ENCODE assay signal across 20 cellular contexts in the genomic region with DNA sequence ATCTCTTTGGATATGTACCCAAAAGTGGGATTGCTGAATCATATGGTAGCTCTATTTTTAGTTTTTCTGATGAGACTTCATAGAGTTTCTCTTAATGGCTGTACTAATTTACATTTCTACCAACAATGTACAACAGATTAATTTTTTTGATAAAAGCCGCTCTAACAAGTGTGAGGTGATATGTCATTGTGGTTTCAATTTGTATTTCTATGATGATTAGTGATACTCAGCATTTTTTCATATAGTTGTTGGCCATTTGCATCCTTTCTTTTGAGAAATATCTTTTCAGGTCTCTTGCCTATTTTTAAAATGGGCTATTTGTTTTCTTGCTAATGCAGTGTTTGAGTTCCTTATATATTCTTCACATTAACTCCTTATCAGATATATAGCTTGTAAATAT. TPM values are rescaled to one million over a fixed set of nuclear protein-coding genes. Genes with fewer than 3 reads are reported as not detected.
DNase-seq lines count a peak whose midpoint lies in the region; ATAC-seq, FAIRE-seq and TF ChIP-seq lines count a peak whose summit lies in the region.
"Had no signal": no experiment of that assay in that cellular context is flagged by ENCODE, and none has a peak within 500 bp of the region (broad histone marks: within the 10 kb centered on the region; RNA-seq: fewer than 3 reads in every experiment).

No MANE protein-coding gene starts in this region.

- peak overlapping the region in 6 of 8 donors; percentile 11 to 47 (median 20) for H3K4me3 Mint-ChIP-seq in CD4-positive, alpha-beta memory T cell
- peak overlapping the region; percentile 13 to 80 (median 71) for H3K4me3 Mint-ChIP-seq in CD8-positive, alpha-beta memory T cell
- H3K4me3 Mint-ChIP-seq: CD14-positive monocyte had no signal

- H3K27me3 Mint-ChIP-seq in CD4-positive, alpha-beta memory T cell, result no peaks in the 10 kb centered on the region
- H3K27me3 Mint-ChIP-seq in CD8-positive, alpha-beta memory T cell, result no peaks in the 10 kb centered on the region

- H4K20me1 ChIP-seq in K562 (replicated peaks; ENCODE audit: control insufficient read depth, insufficient read depth, low read length), result no peaks in the 10 kb centered on the region

- H3K27ac ChIP-seq in CD4-positive, alpha-beta memory T cell (ENCODE audit: low read depth, low read length), result no peak overlapping the region
- H3K27ac ChIP-seq in CD8-positive, alpha-beta memory T cell (ENCODE audit: low read depth, low read length), result no peak overlapping the region
- no peak overlapping the region for H3K27ac ChIP-seq in K562 (ENCODE audit: extremely low read depth, low read depth, low read length)
- H3K27ac ChIP-seq in neutrophil, result peak overlapping the region; percentile 86
- no peak overlapping the region for H3K27ac ChIP-seq in thyroid gland
- H3K27ac ChIP-seq: GM23248 had no signal

- DNase-seq in CD4-positive, alpha-beta memory T cell, result no peak
- no peak for DNase-seq in CD8-positive, alpha-beta memory T cell
- no peak for DNase-seq in K562 (ENCODE audit: extremely low read depth in 1 of 4, low spot score in 3 of 4)
- no peak for DNase-seq in stimulated activated CD8-positive, alpha-beta memory T cell treated with anti-CD3 and anti-CD28 coated beads, Interleukin-4, amount 100 ng/mL, for 48 hours
- DNase-seq in SW 1271 (lab: John Stamatoyannopoulos, UW), result no peak
- DNase-seq in thyroid gland, result no peak
- DNase-seq: Calu3, DMS 273 treated with DMSO at 0.1 percent for 48 hours, DMS79, GM23248 had no signal

- no peaks in the 10 kb centered on the region for H3K36me3 ChIP-seq in CD4-positive, alpha-beta memory T cell (ENCODE audit: insufficient read depth, low read length)
- no peaks in the 10 kb centered on the region for H3K36me3 ChIP-seq in CD8-positive, alpha-beta memory T cell (ENCODE audit: insufficient read depth, low read length)
- no peaks in the 10 kb centered on the region for H3K36me3 ChIP-seq in K562 (ENCODE audit: control insufficient read depth, insufficient read depth, low read length)
- H3K36me3 ChIP-seq in neutrophil, result no peaks in the 10 kb centered on the region
- no peaks in the 10 kb centered on the region for H3K36me3 ChIP-seq in thyroid gland

- H3K4me3 ChIP-seq in CD4-positive, alpha-beta memory T cell (ENCODE audit: low read length in 2 of 2), result no peak overlapping the region
- no peak overlapping the region for H3K4me3 ChIP-seq in CD8-positive, alpha-beta memory T cell (ENCODE audit: low read length)
- H3K4me3 ChIP-seq in K562, result no peak overlapping the region
- H3K4me3 ChIP-seq in neutrophil (ENCODE audit: low read depth in 1 of 2, low read length in 1 of 2), result peak overlapping the region; percentile 25 to 69
- H3K4me3 ChIP-seq in thyroid gland (replicated peaks in 1 of 3), result no peak overlapping the region
- H3K4me3 ChIP-seq: GM12878, GM23248 had no signal

- H3K9me3 ChIP-seq in CD4-positive, alpha-beta memory T cell (ENCODE audit: control insufficient read depth in 1 of 2, low read length in 2 of 2), result no peaks in the 10 kb centered on the region
- no peaks in the 10 kb centered on the region for H3K9me3 ChIP-seq in CD8-positive, alpha-beta memory T cell (ENCODE audit: low read length)
- H3K9me3 ChIP-seq in K562 (replicated peaks; ENCODE audit: control insufficient read depth, insufficient read depth, low read depth, low read length), result no peaks in the 10 kb centered on the region
- no peaks in the 10 kb centered on the region for H3K9me3 ChIP-seq in neutrophil
- no peaks in the 10 kb centered on the region for H3K9me3 ChIP-seq in thyroid gland

- in situ Hi-C loops in K562 (cut with MboI), result no loop called here

- H3K9me1 ChIP-seq in K562 (ENCODE audit: control insufficient read depth, insufficient read depth, low read length), result no peaks in the 10 kb centered on the region

- BruUV-seq in K562 (replicated peaks; lab: Mats Ljungman, UMichigan), result no TSS peak

- no peak overlapping the region for H3K9ac ChIP-seq in K562 (ENCODE audit: insufficient read depth in 1 of 2, low read depth in 2 of 2, low read length in 2 of 2)
- H3K9ac ChIP-seq: GM23248 had no signal

- FAIRE-seq in K562 (lab: Jason Lieb, UNC), result no peak
- FAIRE-seq: GM12878, GM18507, H54, HTR-8/SVneo had no signal

- 0 out of 2 replicates have a peak overlapping the region, but pooled peaks have one; percentile 12 for H2AFZ ChIP-seq in K562 (ENCODE audit: low read depth, low read length)
- H2AFZ ChIP-seq: GM23248 had no signal

- WGBS in K562 (ENCODE audit: insufficient coverage, low coverage, missing lambda C conversion rate), result 0% methylated on average over 1 of the region's 1 CpG
- WGBS in thyroid gland, 2 donors, result 47 to 96% methylated on average over 1 of the region's 1 CpG

- POLR2A ChIA-PET in CD4-positive, alpha-beta memory T cell (lab: Charles Lee; ENCODE audit: partially characterized antibody), result interaction anchor here (0.7 to 2.1 kb wide), 2 partner anchors 12 to 68 kb away, joined by 3 to 4 read pairs; no protein-coding TSS in a partner anchor
- POLR2A ChIA-PET in CD8-positive, alpha-beta memory T cell (lab: Charles Lee), result no interaction called here
- POLR2A ChIA-PET in K562 (lab: Yijun Ruan, JAX), result interaction anchor here (0.6 to 0.9 kb wide), 3 partner anchors 69 to 333 kb away, joined by 3 read pairs; no protein-coding TSS in a partner anchor

- H3K9me3 Mint-ChIP-seq in CD4-positive, alpha-beta memory T cell, result peaks cover 0 to 3% (median 0%) of the 10 kb centered on the region in 8 donors
- no peaks in the 10 kb centered on the region for H3K9me3 Mint-ChIP-seq in CD8-positive, alpha-beta memory T cell

- no peak for ATAC-seq in K562
- ATAC-seq: GM12878, HCT116 had no signal

- TF ChIP-seq POLR2A in K562 (conservative IDR thresholded peaks at IDR 0.05) (no peak), thyroid gland (IDR thresholded peaks at IDR 0.05) (no peak)

- peak overlapping the region in 3 of 7 donors; percentile 12 to 37 (median 33) for H3K27ac Mint-ChIP-seq in CD4-positive, alpha-beta memory T cell
- peak overlapping the region in 6 of 8 donors; percentile 14 to 95 (median 74) for H3K27ac Mint-ChIP-seq in CD8-positive, alpha-beta memory T cell
- H3K27ac Mint-ChIP-seq: CD14-positive monocyte had no signal

- H3K79me2 ChIP-seq in K562 (ENCODE audit: control insufficient read depth, insufficient read depth, low read length), result no peaks in the 10 kb centered on the region

- H3K4me2 ChIP-seq in K562 (ENCODE audit: insufficient read depth, low read length), result no peak overlapping the region

- H3K4me1 ChIP-seq in CD4-positive, alpha-beta memory T cell (ENCODE audit: insufficient read depth, low read length), result peaks cover 42% of the 10 kb centered on the region
- H3K4me1 ChIP-seq in CD8-positive, alpha-beta memory T cell (ENCODE audit: insufficient read depth, low read length), result peaks cover 4% of the 10 kb centered on the region
- H3K4me1 ChIP-seq in K562 (replicated peaks in 1 of 2; ENCODE audit: control insufficient read depth in 2 of 2, insufficient read depth in 2 of 2, low read length in 2 of 2), result peaks cover 2 to 16% of the 10 kb centered on the region in 2 experiments; a peak in 4 of 5 replicates
- peaks cover 98% of the 10 kb centered on the region in 2 experiments for H3K4me1 ChIP-seq in neutrophil (ENCODE audit: control insufficient read depth in 1 of 2, insufficient read depth in 1 of 2, low read depth in 1 of 2, low read length in 1 of 2)
- no peaks in the 10 kb centered on the region for H3K4me1 ChIP-seq in thyroid gland

- TF ChIP-seq CTCF in K562 (IDR thresholded peaks at IDR 0.05 in 2 of 3, conservative IDR thresholded peaks at IDR 0.05 in 1 of 3; ENCODE audit: insufficient read depth in 2 of 3, low read depth in 1 of 3, low read length in 3 of 3) (no peak), neutrophil (IDR thresholded peaks at IDR 0.05) (no peak), thyroid gland (IDR thresholded peaks at IDR 0.05) (no peak)

- no peak for TF ChIP-seq RAD21 in K562 (CRISPR knock-in tag; conservative IDR thresholded peaks at IDR 0.05 in 1 of 2, IDR thresholded peaks at IDR 0.05 in 1 of 2)

- intact Hi-C loops in CD4-positive, alpha-beta memory T cell (cut with micrococcal nuclease), result loop anchor here (5.0 kb wide), 1 partner anchor 70 kb away; a partner anchor contains a TSS
- intact Hi-C loops in K562 (cut with micrococcal nuclease) (no loop called here), thyroid gland (cut with DNase I) (no loop called here)

- TF ChIP-seq EP300 in K562 (IDR thresholded peaks at IDR 0.05; ENCODE audit: low read length), result no peak

- peaks cover 29 to 79% (median 53%) of the 10 kb centered on the region in 4 donors for H3K4me1 Mint-ChIP-seq in CD4-positive, alpha-beta memory T cell
- peaks cover 56 to 93% (median 73%) of the 10 kb centered on the region in 3 donors for H3K4me1 Mint-ChIP-seq in CD8-positive, alpha-beta memory T cell

- no peaks in the 10 kb centered on the region for H3K36me3 Mint-ChIP-seq in CD4-positive, alpha-beta memory T cell
- H3K36me3 Mint-ChIP-seq in CD8-positive, alpha-beta memory T cell, result peaks cover 0 to 13% (median 2%) of the 10 kb centered on the region in 3 donors
- H3K36me3 Mint-ChIP-seq: CD14-positive monocyte had no signal

- CTCF ChIA-PET in CD4-positive, alpha-beta memory T cell (lab: Charles Lee; ENCODE audit: partially characterized antibody), result interaction anchor here (1.7 to 2.4 kb wide), 2 partner anchors 16 to 187 kb away, joined by 4 to 12 read pairs; no protein-coding TSS in a partner anchor
- CTCF ChIA-PET in CD8-positive, alpha-beta memory T cell (lab: Charles Lee), result interaction anchor here (0.8 kb wide), 1 partner anchor 175 kb away, joined by 4 read pairs; no protein-coding TSS in a partner anchor
- CTCF ChIA-PET in K562 (lab: Yijun Ruan, JAX; ENCODE audit: low intra/inter-chr PET ratio), result no interaction called here

- no peaks in the 10 kb centered on the region for H3K27me3 ChIP-seq in CD4-positive, alpha-beta memory T cell (ENCODE audit: insufficient read depth, low read length)
- H3K27me3 ChIP-seq in CD8-positive, alpha-beta memory T cell (ENCODE audit: insufficient read depth, low read length, poor library complexity, severe bottlenecking), result no peaks in the 10 kb centered on the region
- H3K27me3 ChIP-seq in K562 (ENCODE audit: control insufficient read depth in 2 of 2, insufficient read depth in 2 of 2, low read length in 2 of 2) (no peaks in the 10 kb centered on the region), neutrophil (no peaks in the 10 kb centered on the region), thyroid gland (no peaks in the 10 kb centered on the region)

RNA-seq across cellular contexts. Expression of a gene that starts 4.3 kb away (rescaled TPM):
- 1 to 10 TPM; 4.2 to 6.5 TPM for total RNA-seq in CD4-positive, alpha-beta memory T cell
- polyA plus RNA-seq in CD4-positive, alpha-beta memory T cell, result 1 to 10 TPM in 1 of 2 donors, under 1 TPM in 1; 0.33 to 5.1 TPM
- 1 to 10 TPM; 4.1 to 4.9 TPM for total RNA-seq in CD8-positive, alpha-beta memory T cell
- polyA plus RNA-seq in CD8-positive, alpha-beta memory T cell, result 14.2 TPM
- total RNA-seq in K562 (2011; cell fraction: chromatin; rRNA removed; ENCODE audit: low replicate concordance), result 1.9 and 2.4 TPM in 2 replicates
- 0.50 and 0.92 TPM in 2 replicates for total RNA-seq in K562 (2011; cell fraction: nucleolus; rRNA removed)
- 0.46 and 1.3 TPM in 2 replicates for total RNA-seq in K562 (2011; cell fraction: nucleoplasm; rRNA removed)
- 4.9 and 5.2 TPM in 2 replicates for total RNA-seq in K562 (2014; rRNA removed)
- 6.5 and 7.8 TPM in 2 replicates for total RNA-seq in K562 (2014; rRNA removed; fragmentation: Illumina TruSeq; extraction: Trizol)
- 18.6 and 20.5 TPM in 2 replicates for total RNA-seq in K562 (2015; rRNA removed; fragmentation: Illumina TruSeq; extraction: Trizol)
- total RNA-seq in K562 (2021), result 4.4 and 5.2 TPM in 2 replicates
- 0.54 and 1.1 TPM in 2 replicates for polyA plus RNA-seq in K562 (2011; rRNA removed)
- 0.18 and 0.24 TPM in 2 replicates for polyA plus RNA-seq in K562 (2011; cell fraction: cytosol; rRNA removed)
- 1.3 and 1.8 TPM in 2 replicates for polyA plus RNA-seq in K562 (2011; cell fraction: nucleus; rRNA removed)
- polyA plus RNA-seq in K562 (2012), result 7.8 and 15.0 TPM in 2 replicates
- 7.5 and 9.1 TPM in 2 replicates for polyA plus RNA-seq in K562 (2014; fragmentation: Illumina TruSeq; extraction: Trizol)
- polyA plus RNA-seq in K562 (2014; fragmentation: Nextera tagmentation; extraction: Ambion mirVana), result 1 to 10 TPM; 4.9 to 8.3 TPM
- polyA plus RNA-seq in K562 (2014; rRNA removed), result 5.8 and 7.0 TPM in 2 replicates
- polyA minus RNA-seq in K562 (2011; rRNA and poly(A)+ RNA removed), result 0.75 and 1.0 TPM in 2 replicates
- polyA minus RNA-seq in K562 (2011; cell fraction: cytosol; rRNA and poly(A)+ RNA removed), result not detected in 2 replicates
- 1.8 and 1.9 TPM in 2 replicates for polyA minus RNA-seq in K562 (2011; cell fraction: nucleus; rRNA and poly(A)+ RNA removed)
- total RNA-seq in thyroid gland, result 1 to 10 TPM; 1.6 to 3.1 (median 2.8) TPM
- total RNA-seq: A673, Calu3, G401, GM23248 had no signal
- polyA plus RNA-seq: BJ, CD14-positive monocyte had no signal

RNA-seq across cellular contexts. Expression of a gene that starts 45.8 kb away (rescaled TPM):
- total RNA-seq in CD4-positive, alpha-beta memory T cell, result under 1 TPM in 1 of 2 experiments, not detected in 1; 0.08 TPM
- not detected for polyA plus RNA-seq in CD4-positive, alpha-beta memory T cell
- not detected for total RNA-seq in CD8-positive, alpha-beta memory T cell
- polyA plus RNA-seq in CD8-positive, alpha-beta memory T cell, result not detected
- 0.07 and 0.09 TPM in 2 replicates for total RNA-seq in K562 (2011; cell fraction: chromatin; rRNA removed; ENCODE audit: low replicate concordance)
- 0.17 TPM in 1 of 2 replicates, not detected in the other for total RNA-seq in K562 (2011; cell fraction: nucleolus; rRNA removed)
- 0.15 TPM in 1 of 2 replicates, not detected in the other for total RNA-seq in K562 (2011; cell fraction: nucleoplasm; rRNA removed)
- not detected in 2 replicates for total RNA-seq in K562 (2014; rRNA removed)
- 0.03 and 0.04 TPM in 2 replicates for total RNA-seq in K562 (2014; rRNA removed; fragmentation: Illumina TruSeq; extraction: Trizol)
- 0.04 TPM in 1 of 2 replicates, not detected in the other for total RNA-seq in K562 (2015; rRNA removed; fragmentation: Illumina TruSeq; extraction: Trizol)
- total RNA-seq in K562 (2021), result 0.04 and 0.07 TPM in 2 replicates
- polyA plus RNA-seq in K562 (2011; rRNA removed), result not detected in 2 replicates
- polyA plus RNA-seq in K562 (2011; cell fraction: cytosol; rRNA removed), result not detected in 2 replicates
- polyA plus RNA-seq in K562 (2011; cell fraction: nucleus; rRNA removed), result not detected in 2 replicates
- polyA plus RNA-seq in K562 (2012), result 0.03 and 0.24 TPM in 2 replicates
- not detected in 2 replicates for polyA plus RNA-seq in K562 (2014; fragmentation: Illumina TruSeq; extraction: Trizol)
- polyA plus RNA-seq in K562 (2014; fragmentation: Nextera tagmentation; extraction: Ambion mirVana), result under 1 TPM in 1 of 2 experiments, not detected in 1; 0.15 TPM
- not detected in 2 replicates for polyA plus RNA-seq in K562 (2014; rRNA removed)
- 0.07 TPM in 1 of 2 replicates, not detected in the other for polyA minus RNA-seq in K562 (2011; rRNA and poly(A)+ RNA removed)
- not detected in 2 replicates for polyA minus RNA-seq in K562 (2011; cell fraction: cytosol; rRNA and poly(A)+ RNA removed)
- polyA minus RNA-seq in K562 (2011; cell fraction: nucleus; rRNA and poly(A)+ RNA removed), result 0.13 and 0.78 TPM in 2 replicates
- not detected for total RNA-seq in thyroid gland
- total RNA-seq: G401, GM23248 had no signal
- polyA plus RNA-seq: BJ, CD14-positive monocyte, GM12878, GM23248 had no signal

Comparison
In these comparisons a context has a peak if more than half of its experiments do, and no peak if none do; other contexts are left out.
1. H3K4me3 ChIP-seq: peak in neutrophil (2 of 2); none in CD4-positive, alpha-beta memory T cell (0 of 2), CD8-positive, alpha-beta memory T cell (single experiment), K562 (single experiment) and thyroid gland (0 of 3).